15 cellular contexts compared by ENCODE assay signal in genomic region chr22:45526263-45526662, GRCh38. TPM values are rescaled to one million over a fixed set of nuclear protein-coding genes. Genes with fewer than 3 reads are reported as not detected.
DNase-seq lines count a peak whose midpoint lies in the region; ATAC-seq, FAIRE-seq and TF ChIP-seq lines count a peak whose summit lies in the region.
"Had no signal": no experiment of that assay in that cellular context is flagged by ENCODE, and none has a peak within 500 bp of the region (broad histone marks: within the 10 kb centered on the region; RNA-seq: fewer than 3 reads in every experiment).

No MANE protein-coding gene starts in this region.

- no peaks in the 10 kb centered on the region for H3K4me1 ChIP-seq in Peyer's patch
- H3K4me1 ChIP-seq in gastroesophageal sphincter: peaks cover 0 to 77% (median 24%) of the 10 kb centered on the region in 3 donors
- peaks cover 79% of the 10 kb centered on the region for H3K4me1 ChIP-seq in vagina
- no peaks in the 10 kb centered on the region for H3K4me1 ChIP-seq in kidney (ENCODE audit: control insufficient read depth in 1 of 2, insufficient read depth in 1 of 2, low read depth in 1 of 2, low read length in 2 of 2)
- H3K4me1 ChIP-seq: BE2C had no signal

- H3K27ac ChIP-seq in Peyer's patch: peak overlapping the region; percentile 27 to 63 (median 45)
- H3K27ac ChIP-seq in gastroesophageal sphincter: peak overlapping the region; percentile 51 to 90 (median 87)
- peak overlapping the region in 14 of 21 experiments; percentile 10 to 85 (median 47) for H3K27ac ChIP-seq in skin epidermis
- H3K27ac ChIP-seq in vagina: peak overlapping the region; percentile 75
- H3K27ac ChIP-seq in kidney (ENCODE audit: low read depth in 2 of 2, low read length in 2 of 2): no peak overlapping the region

- H3K9me3 ChIP-seq in Peyer's patch (no peaks in the 10 kb centered on the region), gastroesophageal sphincter (no peaks in the 10 kb centered on the region), vagina (no peaks in the 10 kb centered on the region), kidney (ENCODE audit: control insufficient read depth in 1 of 2, low read length in 2 of 2) (no peaks in the 10 kb centered on the region)
- H3K9me3 ChIP-seq: BE2C had no signal

- no peak for FAIRE-seq in kidney (lab: Jason Lieb, UNC)

- WGBS in gastroesophageal sphincter (ENCODE audit: low coverage in 1 of 2), 2 donors: 43 to 44% methylated on average over 1 to 2 of the region's 7 CpGs

- H3K27me3 ChIP-seq in Peyer's patch: no peaks in the 10 kb centered on the region
- no peaks in the 10 kb centered on the region for H3K27me3 ChIP-seq in gastroesophageal sphincter
- no peaks in the 10 kb centered on the region for H3K27me3 ChIP-seq in vagina
- H3K27me3 ChIP-seq: BE2C had no signal

- no peaks in the 10 kb centered on the region for H3K36me3 ChIP-seq in Peyer's patch
- peaks cover 0 to 22% of the 10 kb centered on the region in 2 donors for H3K36me3 ChIP-seq in gastroesophageal sphincter
- peaks cover 0 to 29% of the 10 kb centered on the region in 2 donors for H3K36me3 ChIP-seq in vagina
- H3K36me3 ChIP-seq in kidney (ENCODE audit: control insufficient read depth in 1 of 2, insufficient read depth in 2 of 2, low read length in 2 of 2): no peaks in the 10 kb centered on the region
- H3K36me3 ChIP-seq: BE2C had no signal

- TF ChIP-seq EP300 in gastroesophageal sphincter (IDR thresholded peaks at IDR 0.05): no peak

- intact Hi-C loops in vagina (cut with DNase I): no loop called here
- intact Hi-C loops in kidney (cut with DNase I): no loop called here

- ATAC-seq in gastroesophageal sphincter (peak; percentile 77), HG02870 (IDR thresholded peaks at IDR 0.05; ENCODE audit: unreplicated experiment) (no peak)
- ATAC-seq: CD8-positive, alpha-beta T cell had no signal

- TF ChIP-seq CTCF in Peyer's patch (IDR thresholded peaks at IDR 0.05) (no peak), gastroesophageal sphincter (IDR thresholded peaks at IDR 0.05) (no peak), vagina (IDR thresholded peaks at IDR 0.05) (no peak), kidney (IDR thresholded peaks at IDR 0.05; ENCODE audit: borderline replicate concordance, extremely low read depth, insufficient read depth) (no peak)

- TF ChIP-seq POLR2A in Peyer's patch (IDR thresholded peaks at IDR 0.05): no peak
- TF ChIP-seq POLR2A in gastroesophageal sphincter (IDR thresholded peaks at IDR 0.05): no peak
- TF ChIP-seq POLR2A in vagina (IDR thresholded peaks at IDR 0.05): no peak

- H3K4me3 ChIP-seq in Peyer's patch (no peak overlapping the region), gastroesophageal sphincter (no peak overlapping the region), skin epidermis (no peak overlapping the region), vagina (no peak overlapping the region), kidney (ENCODE audit: low read length in 2 of 2) (no peak overlapping the region)

- no peak overlapping the region for H3K9ac ChIP-seq in kidney (ENCODE audit: low read length in 2 of 2)

- DNase-seq in Peyer's patch: no peak
- no peak for DNase-seq in vagina (ENCODE audit: extremely low spot score in 2 of 2)
- no peak for DNase-seq in COLO668 (lab: John Stamatoyannopoulos, UW; ENCODE audit: unreplicated experiment)
- DNase-seq in kidney: no peak
- DNase-seq: ACHN; BE2C; CD8-positive, alpha-beta T cell; KG1; NCI-H1092 treated with DMSO at 0.1 percent for 48 hours; NCI-H1694 treated with DMSO at 0.1 percent for 48 hours; NCI-H748 treated with DMSO at 0.1 percent for 48 hours; SHP77 had no signal

RNA-seq across cellular contexts. Expression of gene FBLN1, which starts 23.6 kb away (rescaled TPM):
- total RNA-seq in Peyer's patch (100 to 1,000 TPM in 3 of 4 donors, 10 to 100 TPM in 1; 29.8 to 162 (median 136) TPM), gastroesophageal sphincter (100 to 1,000 TPM; 241 to 597 (median 382) TPM), vagina (1,019 TPM), kidney (105 TPM)
- 23.3 TPM for polyA plus RNA-seq in kidney (ENCODE audit: insufficient read depth, low read depth, low replicate concordance)
- total RNA-seq: CD8-positive, alpha-beta T cell had no signal

Comparison
In these comparisons a context has a peak if more than half of its experiments do, and no peak if none do; other contexts are left out.
1. H3K27ac ChIP-seq: peak in Peyer's patch (4 of 4), gastroesophageal sphincter (4 of 4), skin epidermis (14 of 21) and vagina (single experiment); none in kidney (0 of 2).